12 cellular contexts compared by ENCODE assay signal in genomic region chr1:77370588-77371306, GRCh38.
DNase-seq lines count a peak whose midpoint lies in the region; ATAC-seq and TF ChIP-seq lines count a peak whose summit lies in the region.
"Had no signal": no experiment of that assay in that cellular context is flagged by ENCODE, and none has a peak within 500 bp of the region (broad histone marks: within the 10 kb centered on the region; RNA-seq: fewer than 3 reads in every experiment).

No MANE protein-coding gene starts in this region.

- no peak overlapping the region for H3K4me3 ChIP-seq in fibroblast of lung (replicated peaks in 1 of 4; ENCODE audit: control extremely low read depth in 1 of 4, insufficient read depth in 1 of 4, low read depth in 3 of 4, low read length in 4 of 4)
- H3K4me3 ChIP-seq: right lobe of liver had no signal

- H3K27ac ChIP-seq in fibroblast of lung (ENCODE audit: insufficient read depth, low read length) = peak overlapping the region; percentile 92
- H3K27ac ChIP-seq: right lobe of liver had no signal

- H2AFZ ChIP-seq in fibroblast of lung (ENCODE audit: low read length) = no peak overlapping the region

- no peaks in the 10 kb centered on the region for H3K79me2 ChIP-seq in fibroblast of lung (ENCODE audit: control insufficient read depth, insufficient read depth, low read length)

- DNase-seq in NOMO-1 treated with DMSO at 0.1 percent for 48 hours (lab: John Stamatoyannopoulos, UW; ENCODE audit: unreplicated experiment) = peak; percentile 6
- DNase-seq in NOMO-1 (lab: John Stamatoyannopoulos, UW; ENCODE audit: unreplicated experiment in 2 of 2) = no peak
- peak; percentile 93 to 97 for DNase-seq in fibroblast of lung (ENCODE audit: low read depth in 2 of 2)
- no peak for DNase-seq in stimulated activated naive CD8-positive, alpha-beta T cell treated with anti-CD3 and anti-CD28 coated beads, Interleukin-15, Interleukin-2, amounts not matched to agents 100 U/mL and 50 U/mL, for 24 hours
- no peak for DNase-seq in NCI-H510A treated with DMSO at 0.1 percent for 48 hours (lab: John Stamatoyannopoulos, UW)
- no peak for DNase-seq in omental fat pad (ENCODE audit: low spot score)
- DNase-seq: activated effector memory CD4-positive, alpha-beta T cell treated with Interleukin-2 at 50 U/mL for 16 hours; left ventricle myocardium superior; NCI-H774; right lobe of liver had no signal

- peak; percentile 94 for ATAC-seq in SK-N-SH treated with all-trans-retinoic acid at 6 μM for 48 hours
- ATAC-seq in stimulated activated naive CD8-positive, alpha-beta T cell treated with anti-CD3 and anti-CD28 coated beads, Interleukin-15, Interleukin-2, amounts not matched to agents 100 U/mL and 50 U/mL, for 24 hours = peak; percentile 66
- ATAC-seq in HG03039 (IDR thresholded peaks at IDR 0.05; ENCODE audit: unreplicated experiment) = no peak
- ATAC-seq in omental fat pad (ENCODE audit: low FRiP score) = no peak
- ATAC-seq: left ventricle myocardium superior had no signal

- peak overlapping the region; percentile 17 for H3K9ac ChIP-seq in fibroblast of lung (ENCODE audit: insufficient read depth, low read length)

- no peaks in the 10 kb centered on the region for H4K20me1 ChIP-seq in fibroblast of lung (ENCODE audit: control insufficient read depth, extremely low read depth, insufficient read depth, low read length)

- no peaks in the 10 kb centered on the region for H3K9me3 ChIP-seq in fibroblast of lung (ENCODE audit: control insufficient read depth, insufficient read depth, low read depth, low read length)
- H3K9me3 ChIP-seq: right lobe of liver had no signal

- H3K36me3 ChIP-seq in fibroblast of lung (ENCODE audit: control insufficient read depth, insufficient read depth, low read length) = no peaks in the 10 kb centered on the region
- H3K36me3 ChIP-seq: right lobe of liver had no signal

- peak overlapping the region; percentile 75 for H3K4me2 ChIP-seq in fibroblast of lung (ENCODE audit: extremely low read depth, insufficient read depth, low read length)

- peaks cover 8% of the 10 kb centered on the region for H3K4me1 ChIP-seq in fibroblast of lung (ENCODE audit: control insufficient read depth, extremely low read depth, insufficient read depth, low read length)
- H3K4me1 ChIP-seq: right lobe of liver had no signal

- H3K27me3 ChIP-seq in fibroblast of lung (ENCODE audit: control insufficient read depth, insufficient read depth, low read length) = no peaks in the 10 kb centered on the region
- H3K27me3 ChIP-seq: right lobe of liver had no signal

- no peak for TF ChIP-seq CTCF in fibroblast of lung (conservative IDR thresholded peaks at IDR 0.05 in 1 of 2, IDR thresholded peaks at IDR 0.05 in 1 of 2; ENCODE audit: low read depth in 1 of 2, low read length in 2 of 2)
- TF ChIP-seq CTCF in omental fat pad (IDR thresholded peaks at IDR 0.05) = no peak

TF ChIP-seq in SK-N-SH treated with all-trans-retinoic acid at 6 μM for 48 hours, 23 proteins besides CTCF, POLR2A, EP300 and RAD21:
- TF ChIP-seq ARNTL (CRISPR knock-in tag; IDR thresholded peaks at IDR 0.05; ENCODE audit: borderline replicate concordance, low read depth) (no peak), ZNF565 (CRISPR knock-in tag; conservative IDR thresholded peaks at IDR 0.05; ENCODE audit: low read depth) (no peak), PATZ1 (CRISPR knock-in tag; IDR thresholded peaks at IDR 0.05; ENCODE audit: borderline replicate concordance) (no peak), POU6F1 (CRISPR knock-in tag; IDR thresholded peaks at IDR 0.05; ENCODE audit: borderline replicate concordance, low read depth) (no peak), ZNF8 (CRISPR knock-in tag; IDR thresholded peaks at IDR 0.05) (no peak), OSR1 (CRISPR knock-in tag; IDR thresholded peaks at IDR 0.05) (no peak), RARB (CRISPR knock-in tag; IDR thresholded peaks at IDR 0.05) (no peak), ZC3H10 (CRISPR knock-in tag; IDR thresholded peaks at IDR 0.05) (no peak), ISL1 (CRISPR knock-in tag; IDR thresholded peaks at IDR 0.05) (no peak), ESRRG (CRISPR knock-in tag; IDR thresholded peaks at IDR 0.05) (no peak), PPARA (CRISPR knock-in tag; IDR thresholded peaks at IDR 0.05; ENCODE audit: borderline replicate concordance) (no peak), GLIS3 (CRISPR knock-in tag; IDR thresholded peaks at IDR 0.05) (no peak), TCF4 (CRISPR knock-in tag; IDR thresholded peaks at IDR 0.05; ENCODE audit: borderline replicate concordance) (no peak), CSDC2 (CRISPR knock-in tag; IDR thresholded peaks at IDR 0.05) (no peak), ZFP3 (CRISPR knock-in tag; IDR thresholded peaks at IDR 0.05) (no peak), ZFP30 (CRISPR knock-in tag; IDR thresholded peaks at IDR 0.05) (no peak)

Comparison
In these comparisons a context has a peak if more than half of its experiments do, and no peak if none do; other contexts are left out.
1. DNase-seq: peak in NOMO-1 treated with DMSO at 0.1 percent for 48 hours (single experiment) and fibroblast of lung (2 of 2); none in NOMO-1 (0 of 2), stimulated activated naive CD8-positive, alpha-beta T cell treated with anti-CD3 and anti-CD28 coated beads, Interleukin-15, Interleukin-2, amounts not matched to agents 100 U/mL and 50 U/mL, for 24 hours (single experiment), NCI-H510A treated with DMSO at 0.1 percent for 48 hours (single experiment) and omental fat pad (single experiment).
2. ATAC-seq: peak in SK-N-SH treated with all-trans-retinoic acid at 6 μM for 48 hours (single experiment) and stimulated activated naive CD8-positive, alpha-beta T cell treated with anti-CD3 and anti-CD28 coated beads, Interleukin-15, Interleukin-2, amounts not matched to agents 100 U/mL and 50 U/mL, for 24 hours (single experiment); none in HG03039 (single experiment) and omental fat pad (single experiment).